ENCODE assay signal across 19 cellular contexts in genomic region chr20:48102076-48102787, GRCh38.
DNase-seq lines count a peak whose midpoint lies in the region; ATAC-seq, FAIRE-seq and TF ChIP-seq lines count a peak whose summit lies in the region.
"Had no signal": no experiment of that assay in that cellular context is flagged by ENCODE, and none has a peak within 500 bp of the region (broad histone marks: within the 10 kb centered on the region; RNA-seq: fewer than 3 reads in every experiment).

No MANE protein-coding gene starts in this region.

- no peaks in the 10 kb centered on the region; the same call in 1 of the 2 replicates for H4K20me1 ChIP-seq in K562 (replicated peaks; ENCODE audit: control insufficient read depth, insufficient read depth, low read length)

- H3K9me3 ChIP-seq in K562 (replicated peaks; ENCODE audit: control insufficient read depth, insufficient read depth, low read depth, low read length) (no peaks in the 10 kb centered on the region), liver (ENCODE audit: control insufficient read depth in 4 of 4, low read length in 3 of 4) (peaks cover 0 to 5% (median 1%) of the 10 kb centered on the region in 4 donors), right atrium auricular region (peaks cover 0 to 14% of the 10 kb centered on the region in 2 donors)

- intact Hi-C loops in K562 (cut with micrococcal nuclease) = no loop called here

- TF ChIP-seq RAD21 in K562 (CRISPR knock-in tag; conservative IDR thresholded peaks at IDR 0.05 in 1 of 2, IDR thresholded peaks at IDR 0.05 in 1 of 2) (no peak), liver (IDR thresholded peaks at IDR 0.05) (no peak)

- POLR2A ChIA-PET in K562 (lab: Yijun Ruan, JAX) = interaction anchor here (0.7 kb wide), 1 partner anchor 19 kb away, joined by 3 read pairs; no protein-coding TSS in a partner anchor

- no TSS peak for BruUV-seq in K562 (replicated peaks; lab: Mats Ljungman, UMichigan)

- no peaks in the 10 kb centered on the region for H3K9me1 ChIP-seq in K562 (ENCODE audit: control insufficient read depth, insufficient read depth, low read length)

- 3% methylated on average over 11 of the region's 11 CpGs for WGBS in K562 (ENCODE audit: insufficient coverage, low coverage, missing lambda C conversion rate)
- 63% methylated on average over 11 of the region's 11 CpGs for WGBS in liver

- no peaks in the 10 kb centered on the region for H3K36me3 ChIP-seq in K562 (ENCODE audit: control insufficient read depth, insufficient read depth, low read length)
- H3K36me3 ChIP-seq in liver (ENCODE audit: control insufficient read depth in 4 of 4, insufficient read depth in 3 of 4, low read depth in 1 of 4, low read length in 3 of 4) = no peaks in the 10 kb centered on the region
- H3K36me3 ChIP-seq in right atrium auricular region = no peaks in the 10 kb centered on the region

- no peak for ATAC-seq in K562
- no peak for ATAC-seq in HG03135 (IDR thresholded peaks at IDR 0.05; ENCODE audit: unreplicated experiment)
- ATAC-seq: PC-3 had no signal

- H3K79me2 ChIP-seq in K562 (ENCODE audit: control insufficient read depth, insufficient read depth, low read length) = no peaks in the 10 kb centered on the region

- H2AFZ ChIP-seq in K562 (ENCODE audit: low read depth, low read length) = no peak overlapping the region

- DNase-seq in HTR-8/SVneo (ENCODE audit: insufficient read length, low spot score) (no peak), NCI-H1092 (lab: John Stamatoyannopoulos, UW) (peak; percentile 64), K562 (ENCODE audit: extremely low read depth in 1 of 4, low spot score in 3 of 4) (no peak), right atrium auricular region (ENCODE audit: low spot score) (no peak), T-helper 1 cell (no peak)
- DNase-seq: ACHN; CD8-positive, alpha-beta memory T cell; DMS53; EL; H9; NCI-H2107; NCI-H510A treated with DMSO at 0.1 percent for 48 hours; PC-3; RPMI8226; SIG-M5 had no signal

- H3K4me1 ChIP-seq in K562 (replicated peaks in 1 of 2; ENCODE audit: control insufficient read depth in 2 of 2, insufficient read depth in 2 of 2, low read length in 2 of 2) (no peaks in the 10 kb centered on the region; a peak in 1 of 5 replicates), liver (ENCODE audit: control insufficient read depth in 4 of 4, insufficient read depth in 4 of 4, low read length in 3 of 4) (peaks cover 0 to 8% (median 3%) of the 10 kb centered on the region in 4 donors), right atrium auricular region (no peaks in the 10 kb centered on the region)

- in situ Hi-C loops in K562 (cut with MboI) = no loop called here

- no peak for TF ChIP-seq EP300 in K562 (IDR thresholded peaks at IDR 0.05; ENCODE audit: low read length)

- H3K4me3 ChIP-seq in K562 = no peak overlapping the region
- H3K4me3 ChIP-seq in liver (ENCODE audit: low read depth in 1 of 3, low read length in 3 of 3) = no peak overlapping the region
- no peak overlapping the region for H3K4me3 ChIP-seq in right atrium auricular region

- H3K27ac ChIP-seq in K562 (ENCODE audit: extremely low read depth, low read depth, low read length) (no peak overlapping the region), liver (ENCODE audit: low read depth in 1 of 2, low read length in 2 of 2) (peak overlapping the region in 1 of 2 donors; percentile 62), right atrium auricular region (no peak overlapping the region)

- CTCF ChIA-PET in K562 (lab: Yijun Ruan, JAX; ENCODE audit: low intra/inter-chr PET ratio) = no interaction called here

- no peak for TF ChIP-seq CTCF in K562 (IDR thresholded peaks at IDR 0.05 in 2 of 3, conservative IDR thresholded peaks at IDR 0.05 in 1 of 3; ENCODE audit: insufficient read depth in 2 of 3, low read depth in 1 of 3, low read length in 3 of 3)
- TF ChIP-seq CTCF in liver (IDR thresholded peaks at IDR 0.05; ENCODE audit: low read depth, low read length, missing input control) = no peak
- TF ChIP-seq CTCF in right atrium auricular region (IDR thresholded peaks at IDR 0.05) = no peak

- peak; percentile 80 for FAIRE-seq in HTR-8/SVneo (lab: Jason Lieb, UNC)
- no peak for FAIRE-seq in K562 (lab: Jason Lieb, UNC)
- FAIRE-seq: GM12891, GM19239 had no signal

- no peak overlapping the region for H3K4me2 ChIP-seq in K562 (ENCODE audit: insufficient read depth, low read length)

- H3K9ac ChIP-seq in K562 (ENCODE audit: insufficient read depth in 1 of 2, low read depth in 2 of 2, low read length in 2 of 2) (no peak overlapping the region), liver (ENCODE audit: low read depth in 1 of 2, low read length in 2 of 2) (no peak overlapping the region)

- H3K27me3 ChIP-seq in K562 (ENCODE audit: control insufficient read depth in 2 of 2, insufficient read depth in 2 of 2, low read length in 2 of 2) = no peaks in the 10 kb centered on the region; a peak in 1 of 5 replicates
- no peaks in the 10 kb centered on the region for H3K27me3 ChIP-seq in liver (ENCODE audit: control insufficient read depth in 4 of 4, insufficient read depth in 4 of 4, low read length in 3 of 4)
- H3K27me3 ChIP-seq in right atrium auricular region = no peaks in the 10 kb centered on the region

- TF ChIP-seq POLR2A in K562 (conservative IDR thresholded peaks at IDR 0.05) = no peak

TF ChIP-seq in K562, 482 proteins besides CTCF, POLR2A, EP300 and RAD21 (continues in another document):
- TF ChIP-seq RBM17 (IDR thresholded peaks at IDR 0.05; ENCODE audit: borderline replicate concordance, low read depth, low read length) (no peak), RBM25 (IDR thresholded peaks at IDR 0.05; ENCODE audit: low read depth, low read length, severe bottlenecking) (peak; percentile 46), ZFP36 (IDR thresholded peaks at IDR 0.05; ENCODE audit: low read depth, low read length, partially characterized antibody) (peak; percentile 59), MYC (IDR thresholded peaks at IDR 0.05; ENCODE audit: low read depth, low read length) (no peak), MYC (CRISPR knock-in tag; IDR thresholded peaks at IDR 0.05; ENCODE audit: borderline replicate concordance, low read depth) (no peak), ZBTB34 (CRISPR knock-in tag; IDR thresholded peaks at IDR 0.05) (no peak), CEBPG (CRISPR knock-in tag; IDR thresholded peaks at IDR 0.05) (no peak), CEBPG (tag; conservative IDR thresholded peaks at IDR 0.05 in 1 of 2, IDR thresholded peaks at IDR 0.05 in 1 of 2) (no peak), ETV5 (CRISPR knock-in tag; IDR thresholded peaks at IDR 0.05; ENCODE audit: low read depth) (no peak), ZNF764 (CRISPR knock-in tag; IDR thresholded peaks at IDR 0.05; ENCODE audit: low read depth) (no peak), TBL1XR1 (IDR thresholded peaks at IDR 0.05; ENCODE audit: low read length in 2 of 2) (no peak)

TF ChIP-seq in liver, 16 proteins besides CTCF, POLR2A, EP300 and RAD21:
- peak; percentile 90 for TF ChIP-seq FOXA2 (IDR thresholded peaks at IDR 0.05)
- TF ChIP-seq FOXA1 (IDR thresholded peaks at IDR 0.05) = peak; percentile 78
- TF ChIP-seq ZBTB33 (IDR thresholded peaks at IDR 0.05) = no peak
- TF ChIP-seq TAF1 (conservative IDR thresholded peaks at IDR 0.05) = no peak
- TF ChIP-seq GABPA (IDR thresholded peaks at IDR 0.05 in 1 of 2, conservative IDR thresholded peaks at IDR 0.05 in 1 of 2) = no peak
- TF ChIP-seq EGR1 (IDR thresholded peaks at IDR 0.05; ENCODE audit: low read depth in 2 of 2) = no peak
- peak in 1 of 2 donors; percentile 81 for TF ChIP-seq RXRA (IDR thresholded peaks at IDR 0.05)
- TF ChIP-seq NR2F2 (IDR thresholded peaks at IDR 0.05) = no peak
- peak in 1 of 2 donors; percentile 64 for TF ChIP-seq HNF4A (conservative IDR thresholded peaks at IDR 0.05)
- no peak for TF ChIP-seq JUND (IDR thresholded peaks at IDR 0.05)
- no peak for TF ChIP-seq HNF4G (IDR thresholded peaks at IDR 0.05)
- TF ChIP-seq YY1 (IDR thresholded peaks at IDR 0.05) = peak; percentile 37
- TF ChIP-seq SP1 (IDR thresholded peaks at IDR 0.05) = no peak
- TF ChIP-seq MAX (IDR thresholded peaks at IDR 0.05) = peak; percentile 31
- TF ChIP-seq ATF3 (IDR thresholded peaks at IDR 0.05) = no peak
TF ChIP-seq in liver: peak in this region for 6.
